Comparison of ENCODE assay signal across 18 cellular contexts in the genomic region with DNA sequence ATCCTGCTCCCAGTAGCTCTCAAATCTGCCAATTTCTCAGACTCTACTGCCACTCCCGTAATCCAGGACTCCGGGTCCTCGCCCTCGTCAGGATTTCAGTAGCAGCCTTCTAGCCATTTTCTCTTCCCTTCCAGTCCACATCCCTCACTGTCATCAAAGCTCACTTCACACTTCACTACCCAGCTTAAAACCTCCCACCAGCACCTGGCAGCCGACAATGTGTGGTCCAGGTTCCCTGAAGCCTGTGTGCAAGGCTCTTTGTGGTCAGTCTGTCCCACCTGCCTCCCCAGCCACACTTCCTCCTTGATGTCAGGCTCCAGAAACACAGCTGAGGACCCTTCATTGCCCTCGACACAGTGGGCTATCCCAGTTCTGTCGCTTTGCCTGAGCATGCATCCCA.
"Had no signal": no experiment of that assay in that cellular context is flagged by ENCODE, and none has a peak within 500 bp of the region (broad histone marks: within the 10 kb centered on the region; RNA-seq: fewer than 3 reads in every experiment).

No MANE protein-coding gene starts in this region.

- DNase-seq: activated CD4-positive, alpha-beta memory T cell treated with anti-CD3 and anti-CD28 coated beads, Interleukin-2, amount 10 ng/mL, durations not matched to agents 7 days and 5 days; activated CD4-positive, alpha-beta T cell treated with anti-CD3 and anti-CD28 coated beads for 36 hours; activated CD8-positive, alpha-beta memory T cell treated with anti-CD3 and anti-CD28 coated beads, Interleukin-2, amount 10 ng/mL, durations not matched to agents 7 days and 5 days; activated naive CD4-positive, alpha-beta T cell; activated naive CD8-positive, alpha-beta T cell treated with anti-CD3 and anti-CD28 coated beads, Interleukin-2, amount 10 ng/mL, durations not matched to agents 7 days and 5 days; amygdala; effector memory CD8-positive, alpha-beta T cell; foreskin keratinocyte; kidney; left ventricle myocardium superior; sigmoid colon; stimulated activated CD4-positive, alpha-beta T cell treated with anti-CD3 and anti-CD28 coated beads, Interleukin-4, amount 100 ng/mL, for 24 hours; stomach had no signal

- H3K27ac ChIP-seq: foreskin keratinocyte, neutrophil, parathyroid adenoma, sigmoid colon, stomach had no signal

- H3K9ac ChIP-seq: parathyroid adenoma had no signal

- H3K9me3 ChIP-seq: neutrophil, sigmoid colon, stomach had no signal

- H3K4me3 ChIP-seq: sigmoid colon, stomach had no signal

- H2AFZ ChIP-seq: parathyroid adenoma had no signal

- H3K4me1 ChIP-seq: foreskin keratinocyte, parathyroid adenoma had no signal

- H3K27me3 ChIP-seq: sigmoid colon had no signal

- ATAC-seq: activated CD4-positive, alpha-beta T cell treated with anti-CD3 and anti-CD28 coated beads for 36 hours; activated CD8-positive, alpha-beta memory T cell treated with anti-CD3 and anti-CD28 coated beads, Interleukin-2, amount 10 ng/mL, durations not matched to agents 7 days and 5 days; activated T-helper 17 cell treated with anti-CD3 and anti-CD28 coated beads, Interleukin-2, amount 50 U/mL, for 72 hours; effector memory CD8-positive, alpha-beta T cell; foreskin keratinocyte; stimulated activated effector memory CD8-positive, alpha-beta T cell treated with anti-CD3 and anti-CD28 coated beads, Interleukin-12 subunit alpha, Interleukin-12 subunit beta, amount 100 ng/mL, for 72 hours; WTC11 had no signal

- H3K36me3 ChIP-seq: neutrophil, sigmoid colon, stomach had no signal
